1 cellular context compared by ENCODE assay signal in genomic region chr20:44979090-44979621, GRCh38.
TF ChIP-seq lines count a peak whose summit lies in the region.

No MANE protein-coding gene starts in this region.

TF ChIP-seq in GM12878, 131 proteins besides CTCF, POLR2A, EP300 and RAD21 (continued from another document and continues in another):
- TF ChIP-seq SUPT20H (IDR thresholded peaks at IDR 0.05; ENCODE audit: borderline replicate concordance, control insufficient read depth, low read depth, low read length) (no peak), KDM1A (IDR thresholded peaks at IDR 0.05; ENCODE audit: borderline replicate concordance) (no peak), SREBF2 (IDR thresholded peaks at IDR 0.05; ENCODE audit: low read length) (no peak), TARDBP (IDR thresholded peaks at IDR 0.05; ENCODE audit: borderline replicate concordance) (no peak), ZBTB11 (CRISPR knock-in tag; IDR thresholded peaks at IDR 0.05) (no peak), GATAD2B (conservative IDR thresholded peaks at IDR 0.05; ENCODE audit: low read depth) (no peak), ZNF622 (IDR thresholded peaks at IDR 0.05) (no peak), BCL11A (IDR thresholded peaks at IDR 0.05; ENCODE audit: low read depth, low read length) (0 out of 2 replicates have a peak, but pooled peaks have one; percentile 13), MYC (IDR thresholded peaks at IDR 0.05; ENCODE audit: insufficient read depth, insufficient read length, insufficient replicate concordance, low read length, severe bottlenecking) (no peak), BACH1 (IDR thresholded peaks at IDR 0.05; ENCODE audit: borderline replicate concordance) (0 out of 2 replicates have a peak, but pooled peaks have one; percentile 33), SP1 (IDR thresholded peaks at IDR 0.05; ENCODE audit: low read depth, low read length) (no peak), NBN (IDR thresholded peaks at IDR 0.05) (no peak), PKNOX1 (IDR thresholded peaks at IDR 0.05) (no peak), SMC3 (IDR thresholded peaks at IDR 0.05; ENCODE audit: borderline replicate concordance, low read length) (no peak; the same call in 1 of the 2 replicates), CEBPB (IDR thresholded peaks at IDR 0.05; ENCODE audit: borderline replicate concordance in 1 of 2, low read depth in 2 of 2, low read length in 2 of 2) (no peak), YBX1 (IDR thresholded peaks at IDR 0.05) (no peak), FOS (IDR thresholded peaks at IDR 0.05; ENCODE audit: borderline replicate concordance, extremely low read depth, insufficient read length) (no peak), PML (IDR thresholded peaks at IDR 0.05; ENCODE audit: low read length) (no peak; the same call in 1 of the 2 replicates), CEBPZ (IDR thresholded peaks at IDR 0.05; ENCODE audit: low read depth, low read length) (no peak), BCL3 (IDR thresholded peaks at IDR 0.05; ENCODE audit: borderline replicate concordance, insufficient read depth, low read depth, low read length, poor library complexity, severe bottlenecking) (no peak), MXI1 (IDR thresholded peaks at IDR 0.05; ENCODE audit: low read depth, low read length) (peak; percentile 48; the same call in 1 of the 2 replicates), NR2C2 (IDR thresholded peaks at IDR 0.05; ENCODE audit: borderline replicate concordance, control insufficient read depth, insufficient read length, low read depth) (no peak), YY1 (IDR thresholded peaks at IDR 0.05; ENCODE audit: low read depth, low read length) (no peak), ZNF384 (IDR thresholded peaks at IDR 0.05; ENCODE audit: borderline replicate concordance, low read depth, low read length) (peak; percentile 54; the same call in 1 of the 2 replicates), ETV6 (conservative IDR thresholded peaks at IDR 0.05 in 1 of 2, IDR thresholded peaks at IDR 0.05 in 1 of 2; ENCODE audit: borderline replicate concordance in 1 of 2, low read depth in 1 of 2) (peak in 1 of 2 experiments; percentile 33; a peak in 1 of 4 replicates), PRDM15 (CRISPR knock-in tag; IDR thresholded peaks at IDR 0.05) (no peak), SIX5 (IDR thresholded peaks at IDR 0.05; ENCODE audit: low read depth, low read length, severe bottlenecking) (no peak), ZNF207 (IDR thresholded peaks at IDR 0.05; ENCODE audit: borderline replicate concordance) (no peak), RAD51 (IDR thresholded peaks at IDR 0.05) (peak; percentile 95), CBX3 (IDR thresholded peaks at IDR 0.05; ENCODE audit: borderline replicate concordance, low read depth) (no peak), GABPA (IDR thresholded peaks at IDR 0.05; ENCODE audit: low read depth) (0 out of 2 replicates have a peak, but pooled peaks have one; percentile 22), ZBED1 (IDR thresholded peaks at IDR 0.05; ENCODE audit: borderline replicate concordance) (no peak), MEF2B (IDR thresholded peaks at IDR 0.05; ENCODE audit: partially characterized antibody, poor library complexity, severe bottlenecking) (peak; percentile 11), E2F8 (IDR thresholded peaks at IDR 0.05; ENCODE audit: low read depth, partially characterized antibody) (no peak), CUX1 (IDR thresholded peaks at IDR 0.05; ENCODE audit: insufficient replicate concordance, low read depth, low read length) (no peak)
